In the genomic region with DNA sequence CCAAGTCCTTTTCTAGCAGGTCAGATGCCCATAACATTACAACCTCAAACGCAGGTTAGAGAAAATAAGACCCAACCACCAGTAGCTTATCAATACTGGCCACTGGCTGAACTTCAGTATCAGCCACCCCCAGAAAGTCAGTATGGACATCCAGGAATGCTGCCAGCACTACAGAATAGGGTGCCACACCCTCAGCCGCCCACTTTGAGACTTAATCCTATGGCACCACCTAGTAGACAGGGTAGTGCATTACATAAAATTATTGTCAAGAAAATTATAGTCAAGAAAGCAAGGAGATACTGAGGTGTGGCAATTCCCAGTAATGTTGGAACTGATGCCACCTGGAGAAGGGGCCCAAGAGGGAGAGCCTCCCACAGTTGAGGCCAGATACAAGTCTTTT, we compare ENCODE assay signal across 12 cellular contexts. TPM values are rescaled to one million over a fixed set of nuclear protein-coding genes. Genes with fewer than 3 reads are reported as not detected.
A peak's percentile ranks its signal among the peaks of the same experiment; 100 is the strongest.
DNase-seq lines count a peak whose midpoint lies in the region; ATAC-seq and TF ChIP-seq lines count a peak whose summit lies in the region.
"Had no signal": no experiment of that assay in that cellular context is flagged by ENCODE, and none has a peak within 500 bp of the region (broad histone marks: within the 10 kb centered on the region; RNA-seq: fewer than 3 reads in every experiment).

No MANE protein-coding gene starts in this region.

- no peaks in the 10 kb centered on the region for H3K9me3 Mint-ChIP-seq in neural progenitor cell
- H3K9me3 Mint-ChIP-seq: activated CD4-positive, alpha-beta memory T cell treated with anti-CD3 and anti-CD28 coated beads, Interleukin-2, amount 10 ng/mL, durations not matched to agents 7 days and 5 days; brain had no signal

- no peaks in the 10 kb centered on the region for H3K27me3 Mint-ChIP-seq in neural progenitor cell (ENCODE audit: insufficient read depth, low read depth)

- no peaks in the 10 kb centered on the region for H3K36me3 Mint-ChIP-seq in neural progenitor cell
- H3K36me3 Mint-ChIP-seq: brain had no signal

- no peak overlapping the region for H3K4me2 ChIP-seq in neural progenitor cell

- TF ChIP-seq CTCF in WERI-Rb-1 (IDR thresholded peaks at IDR 0.05; ENCODE audit: low read depth, low read length): no peak
- peak; percentile 17 for TF ChIP-seq CTCF in neural progenitor cell (IDR thresholded peaks at IDR 0.05)
- TF ChIP-seq CTCF in stomach (IDR thresholded peaks at IDR 0.05): no peak

- peaks cover 3% of the 10 kb centered on the region for H3K4me1 Mint-ChIP-seq in neural progenitor cell
- H3K4me1 Mint-ChIP-seq: activated CD4-positive, alpha-beta memory T cell treated with anti-CD3 and anti-CD28 coated beads, Interleukin-2, amount 10 ng/mL, durations not matched to agents 7 days and 5 days had no signal

- H3K27ac ChIP-seq in WERI-Rb-1 (no peak overlapping the region), neural progenitor cell (no peak overlapping the region), stomach (no peak overlapping the region)
- H3K27ac ChIP-seq: parathyroid adenoma had no signal

- 40 to 89% (median 82%) methylated on average over 2 of the region's 2 CpGs for WGBS in stomach, 5 donors

- TF ChIP-seq POLR2A in stomach (IDR thresholded peaks at IDR 0.05): no peak

- no peak overlapping the region for H3K4me3 Mint-ChIP-seq in neural progenitor cell
- H3K4me3 Mint-ChIP-seq: activated CD4-positive, alpha-beta memory T cell treated with anti-CD3 and anti-CD28 coated beads, Interleukin-2, amount 10 ng/mL, durations not matched to agents 7 days and 5 days had no signal

- no peak for ATAC-seq in GM21717 (IDR thresholded peaks at IDR 0.05; ENCODE audit: unreplicated experiment)

- TF ChIP-seq EP300 in stomach (IDR thresholded peaks at IDR 0.05): no peak

- no peaks in the 10 kb centered on the region for H4K20me1 ChIP-seq in neural progenitor cell (ENCODE audit: low read depth)

- H3K4me1 ChIP-seq in neural progenitor cell: peaks cover 4% of the 10 kb centered on the region
- H3K4me1 ChIP-seq in stomach: no peaks in the 10 kb centered on the region
- H3K4me1 ChIP-seq: parathyroid adenoma had no signal

- no peak overlapping the region for H3K27ac Mint-ChIP-seq in neural progenitor cell
- H3K27ac Mint-ChIP-seq: activated CD4-positive, alpha-beta memory T cell treated with anti-CD3 and anti-CD28 coated beads, Interleukin-2, amount 10 ng/mL, durations not matched to agents 7 days and 5 days; brain had no signal

- H3K36me3 ChIP-seq in WERI-Rb-1 (no peaks in the 10 kb centered on the region), neural progenitor cell (no peaks in the 10 kb centered on the region), stomach (no peaks in the 10 kb centered on the region)

- intact Hi-C loops in stomach (cut with DNase I; ENCODE audit: low total_unique reads): no loop called here

- no peaks in the 10 kb centered on the region for H3F3A ChIP-seq in neural progenitor cell (ENCODE audit: low read depth)

- peaks cover 4% of the 10 kb centered on the region for H3K9me3 ChIP-seq in WERI-Rb-1 (ENCODE audit: severe bottlenecking)
- no peaks in the 10 kb centered on the region for H3K9me3 ChIP-seq in neural progenitor cell (ENCODE audit: low read depth)
- no peaks in the 10 kb centered on the region for H3K9me3 ChIP-seq in stomach

- H3K27me3 ChIP-seq in WERI-Rb-1 (ENCODE audit: insufficient read depth, low read depth, severe bottlenecking) (no peaks in the 10 kb centered on the region), neural progenitor cell (no peaks in the 10 kb centered on the region), stomach (no peaks in the 10 kb centered on the region)

- DNase-seq in NCI-H2171 treated with DMSO at 0.1 percent for 48 hours (lab: John Stamatoyannopoulos, UW) (peak; percentile 3), NCI-H2171 (lab: John Stamatoyannopoulos, UW) (no peak), LoVo (ENCODE audit: low spot score) (peak; percentile 23), WERI-Rb-1 (peak; percentile 25), neural progenitor cell (ENCODE audit: low spot score) (no peak), stomach (no peak), germinal center (ENCODE audit: low spot score) (no peak)
- DNase-seq: activated CD4-positive, alpha-beta memory T cell treated with anti-CD3 and anti-CD28 coated beads, Interleukin-2, amount 10 ng/mL, durations not matched to agents 7 days and 5 days; NCI-H446 treated with DMSO at 0.1 percent for 48 hours had no signal

- H2AFZ ChIP-seq in neural progenitor cell (replicated peaks): no peak overlapping the region
- H2AFZ ChIP-seq: parathyroid adenoma had no signal

- H3K9ac ChIP-seq in neural progenitor cell: no peak overlapping the region
- H3K9ac ChIP-seq: parathyroid adenoma had no signal

- H3K4me3 ChIP-seq in WERI-Rb-1 (ENCODE audit: low read depth, low read length) (no peak overlapping the region), neural progenitor cell (no peak overlapping the region), stomach (no peak overlapping the region)

- H3K79me2 ChIP-seq in neural progenitor cell (ENCODE audit: low read depth): no peaks in the 10 kb centered on the region
- H3K79me2 ChIP-seq: parathyroid adenoma had no signal

RNA-seq across cellular contexts. Expression of a gene that starts 19.9 kb away (rescaled TPM):
- total RNA-seq in neural progenitor cell (ENCODE audit: low replicate concordance) (not detected in 2 replicates), stomach (1 to 10 TPM in 1 of 5 donors, under 1 TPM in 1, not detected in 3; 0.73 to 3.6 TPM)
- polyA plus RNA-seq in stomach: under 1 TPM; 0.25 to 0.61 (median 0.50) TPM

RNA-seq across cellular contexts. Expression of a gene that starts 34.5 kb away (rescaled TPM):
- total RNA-seq in neural progenitor cell (ENCODE audit: low replicate concordance): not detected in 2 replicates
- not detected for total RNA-seq in stomach
- not detected for polyA plus RNA-seq in stomach
- total RNA-seq: activated CD4-positive, alpha-beta memory T cell treated with anti-CD3 and anti-CD28 coated beads, Interleukin-2, amount 10 ng/mL, durations not matched to agents 7 days and 5 days had no signal

RNA-seq across cellular contexts. Expression of a gene that starts 56.3 kb away (rescaled TPM):
- total RNA-seq in neural progenitor cell (ENCODE audit: low replicate concordance) (not detected in 2 replicates), stomach (not detected)
- not detected for polyA plus RNA-seq in stomach
- total RNA-seq: activated CD4-positive, alpha-beta memory T cell treated with anti-CD3 and anti-CD28 coated beads, Interleukin-2, amount 10 ng/mL, durations not matched to agents 7 days and 5 days had no signal

Comparison
In these comparisons a context has a peak if more than half of its experiments do, and no peak if none do; other contexts are left out.
1. DNase-seq: peak in NCI-H2171 treated with DMSO at 0.1 percent for 48 hours (single experiment), LoVo (single experiment) and WERI-Rb-1 (single experiment); none in NCI-H2171 (single experiment), neural progenitor cell (single experiment), stomach (single experiment) and germinal center (single experiment).